8 cellular contexts compared by ENCODE assay signal in genomic region chr7:139341776-139342244, GRCh38. TPM values are rescaled to one million over a fixed set of nuclear protein-coding genes. Genes with fewer than 3 reads are reported as not detected.
A peak's percentile ranks its signal among the peaks of the same experiment; 100 is the strongest.
DNase-seq lines count a peak whose midpoint lies in the region; ATAC-seq and TF ChIP-seq lines count a peak whose summit lies in the region.

No MANE protein-coding gene starts in this region.

- H3K27me3 ChIP-seq in sigmoid colon = no peaks in the 10 kb centered on the region

- H3K4me1 ChIP-seq in sigmoid colon = peaks cover 0 to 17% (median 10%) of the 10 kb centered on the region in 4 donors

- peak overlapping the region; percentile 97 for H3K9ac ChIP-seq in SK-N-MC (ENCODE audit: insufficient read length)

- H3K27ac ChIP-seq in SK-N-MC (peak overlapping the region; percentile 99), sigmoid colon (peak overlapping the region; percentile 97 to 100 (median 99))

- 0 out of 2 replicates have a peak, but pooled peaks cover 4% of the 10 kb centered on the region for H3K36me3 ChIP-seq in SK-N-MC (ENCODE audit: insufficient read depth, low read length)
- H3K36me3 ChIP-seq in sigmoid colon = peaks cover 5 to 17% (median 8%) of the 10 kb centered on the region in 4 donors

- TF ChIP-seq POLR2A in sigmoid colon (IDR thresholded peaks at IDR 0.05) = peak in 1 of 2 donors; percentile 54

- intact Hi-C loops in sigmoid colon (cut with DNase I) = loop anchor here (1.0 to 5.0 kb wide), 3 partner anchors 17 to 1670 kb away; partner anchors contain the start of genes LUC7L2, MRPS33 and UBN2

- TF ChIP-seq EP300 in sigmoid colon (IDR thresholded peaks at IDR 0.05) = no peak

- whole genome bisulfite sequencing in sigmoid colon, 2 donors = 0 to 1% methylated on average over 9 of the region's 9 CpGs

- peaks cover 8% of the 10 kb centered on the region for H3K27me3 Mint-ChIP-seq in T-helper 1 cell treated with Interleukin-12 subunit alpha and Interleukin-12 subunit beta and Interleukin-4 antibody, amounts not matched to agents 30 μg/mL and 1 μg/mL, for 36 hours (ENCODE audit: low read depth)

- H3K36me3 Mint-ChIP-seq in T-helper 1 cell treated with Interleukin-12 subunit alpha and Interleukin-12 subunit beta and Interleukin-4 antibody, amounts not matched to agents 30 μg/mL and 1 μg/mL, for 36 hours (ENCODE audit: low read depth) = peaks cover 14% of the 10 kb centered on the region

- H3K4me3 ChIP-seq in SK-N-MC (peak overlapping the region; percentile 86), fibroblast of the aortic adventitia (ENCODE audit: low read depth, low read length) (peak overlapping the region; percentile 95), sigmoid colon (peak overlapping the region; percentile 63 to 93 (median 88))

- TF ChIP-seq CTCF in fibroblast of the aortic adventitia (IDR thresholded peaks at IDR 0.05; ENCODE audit: insufficient read depth, low read length) (no peak), sigmoid colon (IDR thresholded peaks at IDR 0.05) (no peak)

- H3K4me1 Mint-ChIP-seq in T-helper 1 cell treated with Interleukin-12 subunit alpha and Interleukin-12 subunit beta and Interleukin-4 antibody, amounts not matched to agents 30 μg/mL and 1 μg/mL, for 36 hours (ENCODE audit: low read depth) = peaks cover 21% of the 10 kb centered on the region

- no peak for DNase-seq in T-helper 1 cell
- no peak for DNase-seq in SK-N-MC (ENCODE audit: low read depth, low spot score)
- peak; percentile 88 for DNase-seq in fibroblast of the aortic adventitia (ENCODE audit: low read depth)
- DNase-seq in sigmoid colon = no peak
- no peak for DNase-seq in GF-D8 (lab: John Stamatoyannopoulos, UW)
- DNase-seq in DMS79 treated with DMSO at 0.1 percent for 48 hours (lab: John Stamatoyannopoulos, UW) = no peak

- H3K9me3 ChIP-seq in SK-N-MC (ENCODE audit: low read depth, low read length) = no peaks in the 10 kb centered on the region
- no peaks in the 10 kb centered on the region for H3K9me3 ChIP-seq in sigmoid colon

- peaks cover 12% of the 10 kb centered on the region for H3K9me3 Mint-ChIP-seq in T-helper 1 cell treated with Interleukin-12 subunit alpha and Interleukin-12 subunit beta and Interleukin-4 antibody, amounts not matched to agents 30 μg/mL and 1 μg/mL, for 36 hours

- H3K27ac Mint-ChIP-seq in T-helper 1 cell treated with Interleukin-12 subunit alpha and Interleukin-12 subunit beta and Interleukin-4 antibody, amounts not matched to agents 30 μg/mL and 1 μg/mL, for 36 hours = peak overlapping the region; percentile 100

- H3K4me3 Mint-ChIP-seq in T-helper 1 cell treated with Interleukin-12 subunit alpha and Interleukin-12 subunit beta and Interleukin-4 antibody, amounts not matched to agents 30 μg/mL and 1 μg/mL, for 36 hours = peak overlapping the region; percentile 96

- ATAC-seq in HG02970 (IDR thresholded peaks at IDR 0.05; ENCODE audit: low FRiP score, unreplicated experiment) = no peak

RNA-seq across cellular contexts. Expression of gene FMC1, which starts 0.7 kb away (rescaled TPM):
- total RNA-seq in fibroblast of the aortic adventitia (ENCODE audit: low replicate concordance) (8.4 and 9.6 TPM in 2 replicates), sigmoid colon (10 to 100 TPM; 16.6 to 28.3 (median 23.4) TPM)
- polyA plus RNA-seq in sigmoid colon = 10 to 100 TPM; 20.6 to 43.5 (median 31.2) TPM

RNA-seq across cellular contexts. Expression of gene LUC7L2, which starts 17.9 kb away (rescaled TPM):
- 58.5 and 93.7 TPM in 2 replicates for total RNA-seq in fibroblast of the aortic adventitia (ENCODE audit: low replicate concordance)
- total RNA-seq in sigmoid colon = 10 to 100 TPM; 67.1 to 79.1 (median 74.5) TPM
- 10 to 100 TPM; 23.8 to 44.9 (median 24.6) TPM for polyA plus RNA-seq in sigmoid colon
